In genomic region chr11:70826541-70826943, GRCh38 we compare ENCODE assay signal across 9 cellular contexts.
DNase-seq lines count a peak whose midpoint lies in the region; ATAC-seq and TF ChIP-seq lines count a peak whose summit lies in the region.
"Had no signal": no experiment of that assay in that cellular context is flagged by ENCODE, and none has a peak within 500 bp of the region (broad histone marks: within the 10 kb centered on the region; RNA-seq: fewer than 3 reads in every experiment).

No MANE protein-coding gene starts in this region.

- no peaks in the 10 kb centered on the region for H3K36me3 Mint-ChIP-seq in immature natural killer cell

- H3K4ac ChIP-seq in mesendoderm (ENCODE audit: low read depth, low read length): no peak overlapping the region

- H3K9me3 Mint-ChIP-seq in immature natural killer cell: no peaks in the 10 kb centered on the region

- no CpG with 5 or more reads among the region's 28 CpGs for WGBS in mesendoderm (ENCODE audit: extremely low coverage, insufficient coverage, low lambda C conversion rate)

- H4K5ac ChIP-seq in mesendoderm (ENCODE audit: low read length): no peak overlapping the region

- peak overlapping the region; percentile 3 for H3K9ac ChIP-seq in mesendoderm (ENCODE audit: low read length)
- no peak overlapping the region for H3K9ac ChIP-seq in colonic mucosa (ENCODE audit: low read depth in 2 of 2, low read length in 2 of 2)
- H3K9ac ChIP-seq: BLaER1 had no signal

- DNase-seq in AG08395 (ENCODE audit: low spot score): peak; percentile 17
- DNase-seq in NCI-H187 treated with DMSO at 0.1 percent for 48 hours (lab: John Stamatoyannopoulos, UW): peak; percentile 46
- peak; percentile 65 for DNase-seq in cerebellum (ENCODE audit: low spot score)
- DNase-seq in mesendoderm: peak; percentile 66
- no peak for DNase-seq in SHP77 treated with DMSO at 0.1 percent for 48 hours (lab: John Stamatoyannopoulos, UW)
- DNase-seq in colonic mucosa: no peak
- no peak for DNase-seq in immature natural killer cell

- H3K56ac ChIP-seq in mesendoderm (ENCODE audit: low read length): peak overlapping the region; percentile 70

- no peak overlapping the region for H4K8ac ChIP-seq in mesendoderm (ENCODE audit: low read depth, low read length)

- H3K4me1 ChIP-seq in mesendoderm (ENCODE audit: control insufficient read depth, low read depth, low read length) (peaks cover 5% of the 10 kb centered on the region), colonic mucosa (no peaks in the 10 kb centered on the region)
- H3K4me1 ChIP-seq: BLaER1 had no signal

- H3K4me1 Mint-ChIP-seq in immature natural killer cell: no peaks in the 10 kb centered on the region

- ATAC-seq in GM18907 (IDR thresholded peaks at IDR 0.05; ENCODE audit: unreplicated experiment): no peak

- H3K23ac ChIP-seq in mesendoderm (ENCODE audit: low read length): no peak overlapping the region

- no peak overlapping the region for H2BK120ac ChIP-seq in mesendoderm (ENCODE audit: low read depth, low read length)

- no peak overlapping the region for H3K27ac Mint-ChIP-seq in immature natural killer cell

- peaks cover 2 to 12% (median 8%) of the 10 kb centered on the region in 3 donors for H3K27me3 Mint-ChIP-seq in immature natural killer cell (ENCODE audit: low read depth in 3 of 3)

- H3K27me3 ChIP-seq in mesendoderm (ENCODE audit: insufficient read depth, low read length, poor library complexity) (no peaks in the 10 kb centered on the region), colonic mucosa (no peaks in the 10 kb centered on the region)

- no peaks in the 10 kb centered on the region for H3K79me1 ChIP-seq in mesendoderm (ENCODE audit: low read length)

- H3K4me2 ChIP-seq in mesendoderm (ENCODE audit: low read length): peak overlapping the region; percentile 25
- H3K4me2 ChIP-seq: BLaER1 had no signal

- no peak overlapping the region for H2AK5ac ChIP-seq in mesendoderm (ENCODE audit: low read length)

- H3K4me3 ChIP-seq in mesendoderm (ENCODE audit: low read length) (no peak overlapping the region), colonic mucosa (no peak overlapping the region)
- H3K4me3 ChIP-seq: BLaER1 had no signal

- no peaks in the 10 kb centered on the region for H3K79me2 ChIP-seq in mesendoderm (ENCODE audit: control insufficient read depth, insufficient read depth, low read length)

- H3K27ac ChIP-seq in mesendoderm (ENCODE audit: low read depth, low read length) (no peak overlapping the region), colonic mucosa (no peak overlapping the region)
- H3K27ac ChIP-seq: BLaER1 had no signal

- no peak overlapping the region for H2BK15ac ChIP-seq in mesendoderm (replicated peaks; ENCODE audit: low read depth)

- no peak overlapping the region for H3K18ac ChIP-seq in mesendoderm (ENCODE audit: low read length)

- TF ChIP-seq CTCF in colonic mucosa (IDR thresholded peaks at IDR 0.05): no peak

- no peak overlapping the region for H2BK5ac ChIP-seq in mesendoderm (ENCODE audit: low read length)

- no peaks in the 10 kb centered on the region for H3K9me3 ChIP-seq in colonic mucosa
- H3K9me3 ChIP-seq: BLaER1 had no signal

- no peak overlapping the region for H3K4me3 Mint-ChIP-seq in immature natural killer cell

- no peaks in the 10 kb centered on the region for H3K36me3 ChIP-seq in mesendoderm (ENCODE audit: control insufficient read depth, insufficient read depth, low read length)
- no peaks in the 10 kb centered on the region for H3K36me3 ChIP-seq in colonic mucosa
- H3K36me3 ChIP-seq: BLaER1 had no signal

- intact Hi-C loops in colonic mucosa (cut with DNase I): no loop called here

Comparison
In these comparisons a context has a peak if more than half of its experiments do, and no peak if none do; other contexts are left out.
1. DNase-seq: peak in AG08395 (single experiment), NCI-H187 treated with DMSO at 0.1 percent for 48 hours (single experiment), cerebellum (single experiment) and mesendoderm (single experiment); none in SHP77 treated with DMSO at 0.1 percent for 48 hours (single experiment), colonic mucosa (single experiment) and immature natural killer cell (0 of 3).